In genomic region chr20:48738399-48739304, GRCh38 we compare ENCODE assay signal across 8 cellular contexts.
A peak's percentile ranks its signal among the peaks of the same experiment; 100 is the strongest.
DNase-seq lines count a peak whose midpoint lies in the region; ATAC-seq and TF ChIP-seq lines count a peak whose summit lies in the region.

No MANE protein-coding gene starts in this region.

- 83% methylated on average over 11 of the region's 11 CpGs for WGBS in SK-N-SH (ENCODE audit: low lambda C conversion rate)

- DNase-seq in ELR (ENCODE audit: low read depth) = peak; percentile 26
- DNase-seq in stimulated activated CD8-positive, alpha-beta memory T cell treated with anti-CD3 and anti-CD28 coated beads, Interleukin-15, amount 100 ng/mL, for 48 hours (ENCODE audit: low read depth in 2 of 2) = peak; percentile 66 to 76
- DNase-seq in NCI-H128 (lab: John Stamatoyannopoulos, UW; ENCODE audit: unreplicated experiment) = no peak
- no peak for DNase-seq in SK-N-SH
- no peak for DNase-seq in NCI-H69 (lab: John Stamatoyannopoulos, UW)

- POLR2A ChIA-PET in SK-N-SH (lab: Yijun Ruan, JAX) = no interaction called here

- 0 out of 2 replicates have a peak, but pooled peaks cover 3% of the 10 kb centered on the region for H3K4me1 ChIP-seq in HUES6 (ENCODE audit: control insufficient read depth, insufficient read depth, low read length)
- peaks cover 0 to 5% of the 10 kb centered on the region in 2 experiments; a peak in 1 of 4 replicates for H3K4me1 ChIP-seq in SK-N-SH (ENCODE audit: control insufficient read depth in 1 of 2, insufficient read depth in 2 of 2, low read depth in 1 of 2, low read length in 1 of 2)

- no peak overlapping the region for H3K27ac ChIP-seq in HUES6 (ENCODE audit: low read depth, low read length)
- H3K27ac ChIP-seq in cingulate gyrus (ENCODE audit: low read depth, low read length) = peak overlapping the region; percentile 94
- no peak overlapping the region for H3K27ac ChIP-seq in SK-N-SH (ENCODE audit: low read depth in 2 of 2, low read length in 1 of 2)

- H3K9me2 ChIP-seq in SK-N-SH = no peaks in the 10 kb centered on the region

- peak overlapping the region; percentile 7 for H3K9ac ChIP-seq in HUES6 (ENCODE audit: low read length)
- H3K9ac ChIP-seq in SK-N-SH = no peak overlapping the region

- no peak for TF ChIP-seq RAD21 in SK-N-SH (IDR thresholded peaks at IDR 0.05; ENCODE audit: low read length)

- no peak for TF ChIP-seq EP300 in SK-N-SH (IDR thresholded peaks at IDR 0.05; ENCODE audit: borderline replicate concordance in 1 of 2, low read depth in 1 of 2, low read length in 1 of 2)

- H4K20me1 ChIP-seq in SK-N-SH (ENCODE audit: insufficient read depth) = no peaks in the 10 kb centered on the region

- H3K27me3 ChIP-seq in HUES6 (ENCODE audit: control insufficient read depth, insufficient read depth, low read length) (no peaks in the 10 kb centered on the region), SK-N-SH (ENCODE audit: insufficient read depth) (no peaks in the 10 kb centered on the region)

- H3K9me3 ChIP-seq in HUES6 (ENCODE audit: control insufficient read depth, insufficient read depth, low read depth, low read length) = no peaks in the 10 kb centered on the region
- no peaks in the 10 kb centered on the region for H3K9me3 ChIP-seq in SK-N-SH

- H3K4me2 ChIP-seq in SK-N-SH = no peak overlapping the region

- no peaks in the 10 kb centered on the region for H3F3A ChIP-seq in SK-N-SH (replicated peaks; ENCODE audit: insufficient read depth)

- H3K36me3 ChIP-seq in HUES6 (ENCODE audit: control insufficient read depth, insufficient read depth, low read length) = peaks cover 3% of the 10 kb centered on the region; the same call in 1 of the 2 replicates
- H3K36me3 ChIP-seq in SK-N-SH (replicated peaks in 1 of 2; ENCODE audit: control insufficient read depth in 1 of 2, insufficient read depth in 2 of 2, low read length in 1 of 2) = no peaks in the 10 kb centered on the region

- peak; percentile 79 for ATAC-seq in GM21381 (IDR thresholded peaks at IDR 0.05; ENCODE audit: unreplicated experiment)

- no peak for TF ChIP-seq CTCF in SK-N-SH (IDR thresholded peaks at IDR 0.05)

- H3K4me3 ChIP-seq in HUES6 (ENCODE audit: low read depth, low read length) (no peak overlapping the region), SK-N-SH (ENCODE audit: low read depth in 2 of 2, low read length in 1 of 2) (no peak overlapping the region)

- CTCF ChIA-PET in SK-N-SH (lab: Yijun Ruan, JAX) = interaction anchor here (1.1 to 1.8 kb wide), 3 partner anchors 12 to 166 kb away, joined by 4 to 7 read pairs (median 4); no protein-coding TSS in a partner anchor

- H2AFZ ChIP-seq in SK-N-SH (ENCODE audit: low read depth) = no peak overlapping the region

- H3K79me2 ChIP-seq in SK-N-SH (ENCODE audit: insufficient read depth) = no peaks in the 10 kb centered on the region

TF ChIP-seq in SK-N-SH, 30 proteins besides CTCF, POLR2A, EP300 and RAD21:
- TF ChIP-seq GATA2 (CRISPR knock-in tag; IDR thresholded peaks at IDR 0.05) (no peak), ZBTB33 (IDR thresholded peaks at IDR 0.05; ENCODE audit: borderline replicate concordance, low read depth) (no peak), NFIC (IDR thresholded peaks at IDR 0.05; ENCODE audit: borderline replicate concordance) (no peak), ELF1 (IDR thresholded peaks at IDR 0.05) (no peak), YY1 (IDR thresholded peaks at IDR 0.05; ENCODE audit: low read depth) (no peak), MEF2A (IDR thresholded peaks at IDR 0.05; ENCODE audit: borderline replicate concordance, low read depth) (no peak), POLR2AphosphoS5 (IDR thresholded peaks at IDR 0.05; ENCODE audit: low read depth, low read length) (no peak), NRF1 (IDR thresholded peaks at IDR 0.05; ENCODE audit: low read depth, low read length) (no peak), RFX5 (IDR thresholded peaks at IDR 0.05; ENCODE audit: low read length) (no peak), SIN3A (IDR thresholded peaks at IDR 0.05; ENCODE audit: borderline replicate concordance, low read depth, low read length) (no peak), FOXJ3 (CRISPR knock-in tag; IDR thresholded peaks at IDR 0.05) (no peak), JUND (IDR thresholded peaks at IDR 0.05) (no peak)
- TF ChIP-seq, protein P1, sequence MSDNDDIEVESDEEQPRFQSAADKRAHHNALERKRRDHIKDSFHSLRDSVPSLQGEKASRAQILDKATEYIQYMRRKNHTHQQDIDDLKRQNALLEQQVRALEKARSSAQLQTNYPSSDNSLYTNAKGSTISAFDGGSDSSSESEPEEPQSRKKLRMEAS (IDR thresholded peaks at IDR 0.05; ENCODE audit: low read depth) = no peak
- TF ChIP-seq, protein P2, sequence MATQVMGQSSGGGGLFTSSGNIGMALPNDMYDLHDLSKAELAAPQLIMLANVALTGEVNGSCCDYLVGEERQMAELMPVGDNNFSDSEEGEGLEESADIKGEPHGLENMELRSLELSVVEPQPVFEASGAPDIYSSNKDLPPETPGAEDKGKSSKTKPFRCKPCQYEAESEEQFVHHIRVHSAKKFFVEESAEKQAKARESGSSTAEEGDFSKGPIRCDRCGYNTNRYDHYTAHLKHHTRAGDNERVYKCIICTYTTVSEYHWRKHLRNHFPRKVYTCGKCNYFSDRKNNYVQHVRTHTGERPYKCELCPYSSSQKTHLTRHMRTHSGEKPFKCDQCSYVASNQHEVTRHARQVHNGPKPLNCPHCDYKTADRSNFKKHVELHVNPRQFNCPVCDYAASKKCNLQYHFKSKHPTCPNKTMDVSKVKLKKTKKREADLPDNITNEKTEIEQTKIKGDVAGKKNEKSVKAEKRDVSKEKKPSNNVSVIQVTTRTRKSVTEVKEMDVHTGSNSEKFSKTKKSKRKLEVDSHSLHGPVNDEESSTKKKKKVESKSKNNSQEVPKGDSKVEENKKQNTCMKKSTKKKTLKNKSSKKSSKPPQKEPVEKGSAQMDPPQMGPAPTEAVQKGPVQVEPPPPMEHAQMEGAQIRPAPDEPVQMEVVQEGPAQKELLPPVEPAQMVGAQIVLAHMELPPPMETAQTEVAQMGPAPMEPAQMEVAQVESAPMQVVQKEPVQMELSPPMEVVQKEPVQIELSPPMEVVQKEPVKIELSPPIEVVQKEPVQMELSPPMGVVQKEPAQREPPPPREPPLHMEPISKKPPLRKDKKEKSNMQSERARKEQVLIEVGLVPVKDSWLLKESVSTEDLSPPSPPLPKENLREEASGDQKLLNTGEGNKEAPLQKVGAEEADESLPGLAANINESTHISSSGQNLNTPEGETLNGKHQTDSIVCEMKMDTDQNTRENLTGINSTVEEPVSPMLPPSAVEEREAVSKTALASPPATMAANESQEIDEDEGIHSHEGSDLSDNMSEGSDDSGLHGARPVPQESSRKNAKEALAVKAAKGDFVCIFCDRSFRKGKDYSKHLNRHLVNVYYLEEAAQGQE (IDR thresholded peaks at IDR 0.05; ENCODE audit: low read depth, low read length) = no peak
- TF ChIP-seq, protein P3, sequence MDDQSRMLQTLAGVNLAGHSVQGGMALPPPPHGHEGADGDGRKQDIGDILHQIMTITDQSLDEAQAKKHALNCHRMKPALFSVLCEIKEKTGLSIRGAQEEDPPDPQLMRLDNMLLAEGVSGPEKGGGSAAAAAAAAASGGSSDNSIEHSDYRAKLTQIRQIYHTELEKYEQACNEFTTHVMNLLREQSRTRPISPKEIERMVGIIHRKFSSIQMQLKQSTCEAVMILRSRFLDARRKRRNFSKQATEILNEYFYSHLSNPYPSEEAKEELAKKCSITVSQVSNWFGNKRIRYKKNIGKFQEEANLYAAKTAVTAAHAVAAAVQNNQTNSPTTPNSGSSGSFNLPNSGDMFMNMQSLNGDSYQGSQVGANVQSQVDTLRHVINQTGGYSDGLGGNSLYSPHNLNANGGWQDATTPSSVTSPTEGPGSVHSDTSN (IDR thresholded peaks at IDR 0.05) = no peak
- TF ChIP-seq, protein P4, sequence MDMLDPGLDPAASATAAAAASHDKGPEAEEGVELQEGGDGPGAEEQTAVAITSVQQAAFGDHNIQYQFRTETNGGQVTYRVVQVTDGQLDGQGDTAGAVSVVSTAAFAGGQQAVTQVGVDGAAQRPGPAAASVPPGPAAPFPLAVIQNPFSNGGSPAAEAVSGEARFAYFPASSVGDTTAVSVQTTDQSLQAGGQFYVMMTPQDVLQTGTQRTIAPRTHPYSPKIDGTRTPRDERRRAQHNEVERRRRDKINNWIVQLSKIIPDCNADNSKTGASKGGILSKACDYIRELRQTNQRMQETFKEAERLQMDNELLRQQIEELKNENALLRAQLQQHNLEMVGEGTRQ (IDR thresholded peaks at IDR 0.05; ENCODE audit: borderline replicate concordance, low read depth, low read length) = no peak
TF ChIP-seq in SK-N-SH: peak in this region for 0.

Comparison
In these comparisons a context has a peak if more than half of its experiments do, and no peak if none do; other contexts are left out.
1. DNase-seq: peak in ELR (single experiment) and stimulated activated CD8-positive, alpha-beta memory T cell treated with anti-CD3 and anti-CD28 coated beads, Interleukin-15, amount 100 ng/mL, for 48 hours (2 of 2); none in NCI-H128 (single experiment), SK-N-SH (single experiment) and NCI-H69 (single experiment).